ENCODE assay signal across 26 cellular contexts in genomic region chr14:32329690-32330290, GRCh38. TPM values are rescaled to one million over a fixed set of nuclear protein-coding genes. Genes with fewer than 3 reads are reported as not detected.
DNase-seq lines count a peak whose midpoint lies in the region; ATAC-seq and TF ChIP-seq lines count a peak whose summit lies in the region.
"Had no signal": no experiment of that assay in that cellular context is flagged by ENCODE, and none has a peak within 500 bp of the region (broad histone marks: within the 10 kb centered on the region; RNA-seq: fewer than 3 reads in every experiment).

No MANE protein-coding gene starts in this region.

- no peak overlapping the region for H3K27ac Mint-ChIP-seq in neural crest cell (ENCODE audit: unreplicated experiment)
- H3K27ac Mint-ChIP-seq: activated CD4-positive, alpha-beta T cell treated with anti-CD3 and anti-CD28 coated beads, Interleukin-2, amount 10 ng/mL, durations not matched to agents 7 days and 5 days; activated naive CD4-positive, alpha-beta T cell treated with anti-CD3 and anti-CD28 coated beads for 36 hours; CD8-positive, alpha-beta memory T cell; naive B cell had no signal

- TF ChIP-seq POLR2A in heart left ventricle (IDR thresholded peaks at IDR 0.05): no peak
- TF ChIP-seq POLR2A in thyroid gland (IDR thresholded peaks at IDR 0.05): no peak

- H3K4me2 ChIP-seq in osteoblast (ENCODE audit: insufficient read depth, low read length): no peak overlapping the region
- H3K4me2 ChIP-seq: hepatocyte had no signal

- H3K4me1 ChIP-seq in heart left ventricle: peaks cover 0 to 9% (median 2%) of the 10 kb centered on the region in 12 donors
- peaks cover 34 to 39% of the 10 kb centered on the region in 2 donors for H3K4me1 ChIP-seq in thyroid gland
- H3K4me1 ChIP-seq in osteoblast (ENCODE audit: insufficient read depth, low read length): no peaks in the 10 kb centered on the region
- H3K4me1 ChIP-seq: adrenal gland, colonic mucosa, vagina had no signal

- H3K36me3 ChIP-seq in heart left ventricle: no peaks in the 10 kb centered on the region
- H3K36me3 ChIP-seq in thyroid gland: no peaks in the 10 kb centered on the region
- H3K36me3 ChIP-seq in osteoblast (ENCODE audit: insufficient read depth, low read length): no peaks in the 10 kb centered on the region
- H3K36me3 ChIP-seq: adrenal gland, colonic mucosa, vagina had no signal

- H3K27ac ChIP-seq in heart left ventricle (no peak overlapping the region), dorsolateral prefrontal cortex (peak overlapping the region; percentile 43 to 95 (median 88)), thyroid gland (peak overlapping the region; percentile 70 to 95 (median 85)), osteoblast (ENCODE audit: low read depth, low read length) (no peak overlapping the region)
- H3K27ac ChIP-seq: colonic mucosa, hepatocyte, vagina had no signal

- H4K20me1 ChIP-seq in osteoblast (ENCODE audit: insufficient read depth, low read length): no peaks in the 10 kb centered on the region

- peaks cover 23% of the 10 kb centered on the region for H3K4me1 Mint-ChIP-seq in neural crest cell
- H3K4me1 Mint-ChIP-seq: activated CD4-positive, alpha-beta T cell treated with anti-CD3 and anti-CD28 coated beads, Interleukin-2, amount 10 ng/mL, durations not matched to agents 7 days and 5 days; CD8-positive, alpha-beta memory T cell; naive B cell had no signal

- no peaks in the 10 kb centered on the region for H3K79me2 ChIP-seq in osteoblast (ENCODE audit: insufficient read depth, low read length)
- H3K79me2 ChIP-seq: hepatocyte had no signal

- H3K27me3 ChIP-seq in heart left ventricle (no peaks in the 10 kb centered on the region), dorsolateral prefrontal cortex (no peaks in the 10 kb centered on the region), thyroid gland (no peaks in the 10 kb centered on the region), osteoblast (ENCODE audit: insufficient read depth, low read length) (no peaks in the 10 kb centered on the region)
- H3K27me3 ChIP-seq: adrenal gland, colonic mucosa, hepatocyte, vagina had no signal

- no peaks in the 10 kb centered on the region for H3K9me3 Mint-ChIP-seq in neural crest cell
- H3K9me3 Mint-ChIP-seq: activated CD4-positive, alpha-beta T cell treated with anti-CD3 and anti-CD28 coated beads, Interleukin-2, amount 10 ng/mL, durations not matched to agents 7 days and 5 days; activated naive CD4-positive, alpha-beta T cell treated with anti-CD3 and anti-CD28 coated beads for 36 hours had no signal

- H3K4me3 ChIP-seq in heart left ventricle: no peak overlapping the region
- peak overlapping the region; percentile 40 to 83 (median 69) for H3K4me3 ChIP-seq in dorsolateral prefrontal cortex
- no peak overlapping the region for H3K4me3 ChIP-seq in thyroid gland (replicated peaks in 1 of 3)
- no peak overlapping the region for H3K4me3 ChIP-seq in osteoblast (ENCODE audit: insufficient read depth, low read length)
- H3K4me3 ChIP-seq: adrenal gland, colonic mucosa, hepatocyte, vagina had no signal

- DNase-seq in heart left ventricle (no peak), Right ventricle myocardium inferior (ENCODE audit: missing footprints) (no peak), dorsolateral prefrontal cortex (peak in 1 of 10 donors; percentile 33), neural crest cell (ENCODE audit: low read depth, low spot score) (no peak), thyroid gland (peak; percentile 55), osteoblast (ENCODE audit: insufficient read length, low spot score, missing footprints) (no peak), germinal center (ENCODE audit: low spot score) (no peak)
- DNase-seq: activated CD4-positive, alpha-beta T cell treated with anti-CD3 and anti-CD28 coated beads, Interleukin-2, amount 10 ng/mL, durations not matched to agents 7 days and 5 days; activated naive CD4-positive, alpha-beta T cell treated with anti-CD3 and anti-CD28 coated beads for 36 hours; CD8-positive, alpha-beta memory T cell; colonic mucosa; DMS 273 treated with DMSO at 0.1 percent for 48 hours; effector memory CD4-positive, alpha-beta T cell; EL; naive B cell; NCI-H1048; SIG-M5; stimulated activated naive CD4-positive, alpha-beta T cell had no signal

- ATAC-seq in heart left ventricle (peak in 3 of 4 donors; percentile 22 to 60 (median 53)), Right ventricle myocardium inferior (no peak), esophagus mucosa (no peak)
- ATAC-seq: HCT116, left lobe of liver, Panc1 had no signal

- peaks cover 0 to 10% (median 0%) of the 10 kb centered on the region in 12 donors for H3K9me3 ChIP-seq in heart left ventricle
- no peaks in the 10 kb centered on the region for H3K9me3 ChIP-seq in thyroid gland
- no peaks in the 10 kb centered on the region for H3K9me3 ChIP-seq in osteoblast (ENCODE audit: low read depth, low read length)
- H3K9me3 ChIP-seq: adrenal gland, colonic mucosa, vagina had no signal

- TF ChIP-seq CTCF in heart left ventricle (IDR thresholded peaks at IDR 0.05) (no peak), dorsolateral prefrontal cortex (IDR thresholded peaks at IDR 0.05 in 54 of 56, conservative IDR thresholded peaks at IDR 0.05 in 2 of 56; ENCODE audit: low read depth in 1 of 56, partially characterized antibody in 56 of 56) (no peak), neural crest cell (conservative IDR thresholded peaks at IDR 0.05) (no peak), thyroid gland (IDR thresholded peaks at IDR 0.05) (no peak), osteoblast (IDR thresholded peaks at IDR 0.05; ENCODE audit: extremely low read depth, low read depth, low read length) (no peak)

- intact Hi-C loops in heart left ventricle (cut with DNase I): no loop called here
- intact Hi-C loops in Right ventricle myocardium inferior (cut with DNase I): no loop called here
- intact Hi-C loops in dorsolateral prefrontal cortex (cut with DNase I): loop anchor here (5.0 kb wide), 3 partner anchors 38 to 183 kb away; no protein-coding TSS in a partner anchor
- intact Hi-C loops in thyroid gland (cut with DNase I): no loop called here

- H2AFZ ChIP-seq in osteoblast (ENCODE audit: low read length): no peak overlapping the region
- H2AFZ ChIP-seq: hepatocyte had no signal

- H3K27me3 Mint-ChIP-seq in neural crest cell (ENCODE audit: low read depth): no peaks in the 10 kb centered on the region
- H3K27me3 Mint-ChIP-seq: activated CD4-positive, alpha-beta T cell treated with anti-CD3 and anti-CD28 coated beads, Interleukin-2, amount 10 ng/mL, durations not matched to agents 7 days and 5 days; CD8-positive, alpha-beta memory T cell; progenitor cell of endocrine pancreas had no signal

- H3K36me3 Mint-ChIP-seq in neural crest cell (ENCODE audit: low read depth): no peaks in the 10 kb centered on the region
- H3K36me3 Mint-ChIP-seq: CD8-positive, alpha-beta memory T cell; naive B cell had no signal

- peak overlapping the region; percentile 74 for H3K4me3 Mint-ChIP-seq in neural crest cell
- H3K4me3 Mint-ChIP-seq: activated CD4-positive, alpha-beta T cell treated with anti-CD3 and anti-CD28 coated beads, Interleukin-2, amount 10 ng/mL, durations not matched to agents 7 days and 5 days; activated naive CD4-positive, alpha-beta T cell treated with anti-CD3 and anti-CD28 coated beads for 36 hours; CD8-positive, alpha-beta memory T cell; naive B cell had no signal

- 68 to 78% (median 69%) methylated on average over 2 of the region's 2 CpGs for WGBS in heart left ventricle, 4 donors
- WGBS in thyroid gland, 2 donors: 59 to 64% methylated on average over 2 of the region's 2 CpGs

RNA-seq across cellular contexts. Expression of gene AKAP6, which starts 0.7 kb away (rescaled TPM):
- 100 to 1,000 TPM; 157 to 303 (median 232) TPM for total RNA-seq in heart left ventricle
- 10 to 100 TPM; 20.4 to 49.3 TPM for polyA plus RNA-seq in heart left ventricle
- total RNA-seq in Right ventricle myocardium inferior: 160 TPM
- total RNA-seq in dorsolateral prefrontal cortex: 100 to 1,000 TPM; 160 to 396 (median 286) TPM
- 9.4 and 9.7 TPM in 2 replicates for total RNA-seq in neural crest cell
- 10 to 100 TPM; 13.0 to 34.5 (median 22.7) TPM for total RNA-seq in thyroid gland
- 4.4 TPM for total RNA-seq in esophagus mucosa
- 0.29 and 2.2 TPM in 2 replicates for total RNA-seq in osteoblast

Comparison
In these comparisons a context has a peak if more than half of its experiments do, and no peak if none do; other contexts are left out.
1. ATAC-seq: peak in heart left ventricle (3 of 4); none in Right ventricle myocardium inferior (single experiment) and esophagus mucosa (single experiment).
2. DNase-seq: peak in thyroid gland (2 of 2); none in heart left ventricle (0 of 5), Right ventricle myocardium inferior (single experiment), neural crest cell (single experiment), osteoblast (single experiment) and germinal center (single experiment).
3. H3K27ac ChIP-seq: peak in dorsolateral prefrontal cortex (59 of 59) and thyroid gland (3 of 3); none in heart left ventricle (0 of 12) and osteoblast (single experiment).
4. H3K4me3 ChIP-seq: peak in dorsolateral prefrontal cortex (59 of 59); none in heart left ventricle (0 of 12), thyroid gland (0 of 3) and osteoblast (single experiment).
5. intact Hi-C loops: an anchor here in dorsolateral prefrontal cortex (5.0 kb wide); none called in heart left ventricle, Right ventricle myocardium inferior and thyroid gland.